11 cellular contexts compared by ENCODE assay signal in the genomic region with DNA sequence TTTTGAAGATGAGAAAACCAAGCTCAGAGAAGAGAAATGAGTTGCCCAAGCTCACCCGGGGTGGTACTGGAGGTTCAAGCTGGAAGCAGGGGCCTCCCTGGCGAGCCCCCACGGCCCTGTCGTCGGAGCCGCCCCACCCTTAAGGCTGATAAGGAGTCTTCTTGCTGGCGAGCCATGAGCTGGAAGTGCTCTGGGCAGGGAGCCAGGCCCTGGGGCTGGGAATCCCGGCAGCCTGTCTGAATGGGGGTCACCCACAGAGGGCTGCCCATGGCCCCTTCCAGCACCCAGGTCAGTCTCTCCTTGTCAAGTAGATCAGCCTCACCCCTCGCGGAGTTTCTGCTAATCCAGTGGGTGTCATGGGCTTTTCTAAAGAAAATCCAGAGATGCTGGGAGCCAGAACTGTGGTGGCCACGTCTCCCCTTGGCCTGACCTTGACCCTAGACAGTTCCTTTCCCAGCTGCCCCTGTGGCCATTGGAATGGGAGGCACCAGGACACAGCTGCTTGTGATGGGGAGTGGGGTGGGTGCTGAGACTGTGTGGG. TPM values are rescaled to one million over a fixed set of nuclear protein-coding genes. Genes with fewer than 3 reads are reported as not detected.
DNase-seq lines count a peak whose midpoint lies in the region; ATAC-seq and TF ChIP-seq lines count a peak whose summit lies in the region.
"Had no signal": no experiment of that assay in that cellular context is flagged by ENCODE, and none has a peak within 500 bp of the region (broad histone marks: within the 10 kb centered on the region; RNA-seq: fewer than 3 reads in every experiment).

No MANE protein-coding gene starts in this region.

- H3F3A ChIP-seq in PC-3 (ENCODE audit: low read length, unreplicated experiment) = no peaks in the 10 kb centered on the region

- TF ChIP-seq CTCF in left ventricle myocardium inferior (IDR thresholded peaks at IDR 0.05; ENCODE audit: borderline replicate concordance) = no peak
- no peak for TF ChIP-seq CTCF in testis (IDR thresholded peaks at IDR 0.05)
- no peak for TF ChIP-seq CTCF in nephron progenitor cell (IDR thresholded peaks at IDR 0.05)
- no peak for TF ChIP-seq CTCF in PC-3 (conservative IDR thresholded peaks at IDR 0.05; ENCODE audit: low read depth, low read length)

- peaks cover 5% of the 10 kb centered on the region for H3K27me3 Mint-ChIP-seq in nephron progenitor cell (ENCODE audit: low read depth, poor library complexity)
- H3K27me3 Mint-ChIP-seq: activated naive CD8-positive, alpha-beta T cell had no signal

- no peaks in the 10 kb centered on the region for H3K79me2 ChIP-seq in PC-3 (ENCODE audit: low read length)

- H3K9me2 ChIP-seq in PC-3 (replicated peaks; ENCODE audit: low read length) = no peaks in the 10 kb centered on the region

- no peak overlapping the region for H3K4me2 ChIP-seq in PC-3 (ENCODE audit: low read length)

- CTCF ChIA-PET in PC-3 (lab: Charles Lee) = no interaction called here

- H3K9ac ChIP-seq in PC-3 (ENCODE audit: low read length) = no peak overlapping the region

- POLR2A ChIA-PET in PC-3 (lab: Charles Lee; ENCODE audit: unreplicated experiment) = no interaction called here

- DNase-seq in NCI-H82 (lab: John Stamatoyannopoulos, UW) (peak; percentile 28), NCI-H82 treated with DMSO at 0.1 percent for 48 hours (lab: John Stamatoyannopoulos, UW; ENCODE audit: unreplicated experiment) (no peak), left ventricle myocardium inferior (peak; percentile 70), testis (peak; percentile 82), nephron progenitor cell (no peak), glomerular visceral epithelial cell (ENCODE audit: extremely low spot score) (no peak), PC-3 (no peak)
- DNase-seq: Karpas-422 had no signal

- no peaks in the 10 kb centered on the region for H3K9me3 Mint-ChIP-seq in nephron progenitor cell

- H3K27ac Mint-ChIP-seq in nephron progenitor cell = no peak overlapping the region

- H3K27ac ChIP-seq in left ventricle myocardium inferior (replicated peaks) = peak overlapping the region; percentile 46
- peak overlapping the region in 1 of 2 donors; percentile 55 for H3K27ac ChIP-seq in testis
- no peak overlapping the region for H3K27ac ChIP-seq in PC-3 (ENCODE audit: low read length)
- H3K27ac ChIP-seq: suprapubic skin had no signal

- H3K36me3 Mint-ChIP-seq in nephron progenitor cell (ENCODE audit: low read depth) = no peaks in the 10 kb centered on the region
- H3K36me3 Mint-ChIP-seq: activated naive CD8-positive, alpha-beta T cell had no signal

- intact Hi-C loops in left ventricle myocardium inferior (cut with micrococcal nuclease) = no loop called here
- intact Hi-C loops in testis (cut with DNase I; ENCODE audit: low total_unique reads) = no loop called here
- intact Hi-C loops in PC-3 (cut with micrococcal nuclease) = no loop called here

- no peaks in the 10 kb centered on the region for H3K27me3 ChIP-seq in left ventricle myocardium inferior (ENCODE audit: low read depth)
- H3K27me3 ChIP-seq in testis = no peaks in the 10 kb centered on the region
- no peaks in the 10 kb centered on the region for H3K27me3 ChIP-seq in PC-3 (ENCODE audit: low read length)
- H3K27me3 ChIP-seq: suprapubic skin had no signal

- H3K9me3 ChIP-seq in left ventricle myocardium inferior (replicated peaks) (no peaks in the 10 kb centered on the region), testis (no peaks in the 10 kb centered on the region), PC-3 (ENCODE audit: low read length) (no peaks in the 10 kb centered on the region)
- H3K9me3 ChIP-seq: suprapubic skin had no signal

- H3K4me1 Mint-ChIP-seq in nephron progenitor cell = peaks cover 27% of the 10 kb centered on the region

- WGBS in testis, 2 donors = 19 to 23% methylated on average over 6 to 11 of the region's 11 CpGs

- no peak overlapping the region for H2AFZ ChIP-seq in PC-3 (ENCODE audit: low read length)

- H3K4me3 ChIP-seq in left ventricle myocardium inferior = no peak overlapping the region
- no peak overlapping the region for H3K4me3 ChIP-seq in testis
- no peak overlapping the region for H3K4me3 ChIP-seq in PC-3 (ENCODE audit: low read length)
- H3K4me3 ChIP-seq: suprapubic skin had no signal

- BruUV-seq in PC-3 (replicated peaks; lab: Mats Ljungman, UMichigan) = no TSS peak

- H3K4me1 ChIP-seq in left ventricle myocardium inferior (peaks cover 38% of the 10 kb centered on the region), testis (peaks cover 27% of the 10 kb centered on the region), PC-3 (ENCODE audit: insufficient read depth, low read length) (no peaks in the 10 kb centered on the region)

- no peak for TF ChIP-seq POLR2A in testis (IDR thresholded peaks at IDR 0.05)

- ATAC-seq in SK-N-SH treated with all-trans-retinoic acid at 6 μM for 48 hours = no peak
- no peak for ATAC-seq in PC-3

- no peak overlapping the region for H3K4me3 Mint-ChIP-seq in nephron progenitor cell
- H3K4me3 Mint-ChIP-seq: activated naive CD8-positive, alpha-beta T cell had no signal

- H3K36me3 ChIP-seq in left ventricle myocardium inferior (no peaks in the 10 kb centered on the region), testis (ENCODE audit: low read depth, missing control alignments) (no peaks in the 10 kb centered on the region), PC-3 (ENCODE audit: low read depth, low read length) (no peaks in the 10 kb centered on the region)
- H3K36me3 ChIP-seq: suprapubic skin had no signal

- H4K20me1 ChIP-seq in PC-3 (ENCODE audit: low read length) = no peaks in the 10 kb centered on the region

TF ChIP-seq in SK-N-SH treated with all-trans-retinoic acid at 6 μM for 48 hours, 23 proteins besides CTCF, POLR2A, EP300 and RAD21:
- TF ChIP-seq ZC3H10 (CRISPR knock-in tag; IDR thresholded peaks at IDR 0.05) (no peak), ISL1 (CRISPR knock-in tag; IDR thresholded peaks at IDR 0.05) (0 out of 2 replicates have a peak, but pooled peaks have one; percentile 13), OSR1 (CRISPR knock-in tag; IDR thresholded peaks at IDR 0.05) (no peak)
- TF ChIP-seq, protein P1, sequence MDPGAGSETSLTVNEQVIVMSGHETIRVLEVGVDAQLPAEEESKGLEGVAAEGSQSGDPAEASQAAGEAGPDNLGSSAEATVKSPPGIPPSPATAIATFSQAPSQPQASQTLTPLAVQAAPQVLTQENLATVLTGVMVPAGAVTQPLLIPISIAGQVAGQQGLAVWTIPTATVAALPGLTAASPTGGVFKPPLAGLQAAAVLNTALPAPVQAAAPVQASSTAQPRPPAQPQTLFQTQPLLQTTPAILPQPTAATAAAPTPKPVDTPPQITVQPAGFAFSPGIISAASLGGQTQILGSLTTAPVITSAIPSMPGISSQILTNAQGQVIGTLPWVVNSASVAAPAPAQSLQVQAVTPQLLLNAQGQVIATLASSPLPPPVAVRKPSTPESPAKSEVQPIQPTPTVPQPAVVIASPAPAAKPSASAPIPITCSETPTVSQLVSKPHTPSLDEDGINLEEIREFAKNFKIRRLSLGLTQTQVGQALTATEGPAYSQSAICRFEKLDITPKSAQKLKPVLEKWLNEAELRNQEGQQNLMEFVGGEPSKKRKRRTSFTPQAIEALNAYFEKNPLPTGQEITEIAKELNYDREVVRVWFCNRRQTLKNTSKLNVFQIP (CRISPR knock-in tag; IDR thresholded peaks at IDR 0.05; ENCODE audit: borderline replicate concordance, low read depth) = no peak
- TF ChIP-seq, protein P2, sequence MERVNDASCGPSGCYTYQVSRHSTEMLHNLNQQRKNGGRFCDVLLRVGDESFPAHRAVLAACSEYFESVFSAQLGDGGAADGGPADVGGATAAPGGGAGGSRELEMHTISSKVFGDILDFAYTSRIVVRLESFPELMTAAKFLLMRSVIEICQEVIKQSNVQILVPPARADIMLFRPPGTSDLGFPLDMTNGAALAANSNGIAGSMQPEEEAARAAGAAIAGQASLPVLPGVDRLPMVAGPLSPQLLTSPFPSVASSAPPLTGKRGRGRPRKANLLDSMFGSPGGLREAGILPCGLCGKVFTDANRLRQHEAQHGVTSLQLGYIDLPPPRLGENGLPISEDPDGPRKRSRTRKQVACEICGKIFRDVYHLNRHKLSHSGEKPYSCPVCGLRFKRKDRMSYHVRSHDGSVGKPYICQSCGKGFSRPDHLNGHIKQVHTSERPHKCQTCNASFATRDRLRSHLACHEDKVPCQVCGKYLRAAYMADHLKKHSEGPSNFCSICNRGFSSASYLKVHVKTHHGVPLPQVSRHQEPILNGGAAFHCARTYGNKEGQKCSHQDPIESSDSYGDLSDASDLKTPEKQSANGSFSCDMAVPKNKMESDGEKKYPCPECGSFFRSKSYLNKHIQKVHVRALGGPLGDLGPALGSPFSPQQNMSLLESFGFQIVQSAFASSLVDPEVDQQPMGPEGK (CRISPR knock-in tag; IDR thresholded peaks at IDR 0.05; ENCODE audit: borderline replicate concordance) = peak; percentile 83; the same call in 1 of the 2 replicates

RNA-seq across cellular contexts. Expression of a gene that starts 1.2 kb away (rescaled TPM):
- total RNA-seq in left ventricle myocardium inferior = 0.55 TPM
- total RNA-seq in testis = 10 to 100 TPM in 1 of 2 donors, 1 to 10 TPM in 1; 5.0 to 15.2 TPM
- polyA plus RNA-seq in testis (ENCODE audit: insufficient read depth, low read depth, low replicate concordance) = 2.5 TPM
- not detected in 2 replicates for total RNA-seq in PC-3 (2014; rRNA removed)

RNA-seq across cellular contexts. Expression of a gene that starts 24.6 kb away (rescaled TPM):
- total RNA-seq in left ventricle myocardium inferior = 5.5 TPM
- 10 to 100 TPM; 19.7 to 21.6 TPM for total RNA-seq in testis
- polyA plus RNA-seq in testis (ENCODE audit: insufficient read depth, low read depth, low replicate concordance) = 18.5 TPM
- 10.1 and 12.4 TPM in 2 replicates for total RNA-seq in PC-3 (2014; rRNA removed)

RNA-seq across cellular contexts. Expression of a gene that starts 46.8 kb away (rescaled TPM):
- total RNA-seq in left ventricle myocardium inferior (8.6 TPM), testis (10 to 100 TPM in 1 of 2 donors, 1 to 10 TPM in 1; 8.0 to 19.6 TPM), PC-3 (2014; rRNA removed) (3.3 and 8.9 TPM in 2 replicates)
- polyA plus RNA-seq in testis (ENCODE audit: insufficient read depth, low read depth, low replicate concordance) = 8.2 TPM

Comparison
In these comparisons a context has a peak if more than half of its experiments do, and no peak if none do; other contexts are left out.
1. DNase-seq: peak in NCI-H82 (single experiment), left ventricle myocardium inferior (single experiment) and testis (single experiment); none in NCI-H82 treated with DMSO at 0.1 percent for 48 hours (single experiment), nephron progenitor cell (single experiment), glomerular visceral epithelial cell (single experiment) and PC-3 (single experiment).